7 cellular contexts compared by ENCODE assay signal in genomic region chr2:113157108-113157896, GRCh38. TPM values are rescaled to one million over a fixed set of nuclear protein-coding genes. Genes with fewer than 3 reads are reported as not detected.
DNase-seq lines count a peak whose midpoint lies in the region; ATAC-seq and TF ChIP-seq lines count a peak whose summit lies in the region.

No MANE protein-coding gene starts in this region.

- no peak overlapping the region for H3K9ac ChIP-seq in OCI-LY1 (ENCODE audit: low read length)

- DNase-seq in body of pancreas (peak; percentile 79 to 86 (median 82)), kidney tubule cell (ENCODE audit: low spot score) (peak; percentile 59), foreskin melanocyte (no peak)
- peak in 5 of 6 experiments; percentile 29 to 58 (median 49) for DNase-seq in stimulated activated naive CD4-positive, alpha-beta T cell (lab: John Stamatoyannopoulos, UW)

- no peaks in the 10 kb centered on the region for H3K79me2 ChIP-seq in OCI-LY1 (ENCODE audit: insufficient read depth, low read length)

- peak in 2 of 3 donors; percentile 54 to 61 for TF ChIP-seq POLR2A in body of pancreas (IDR thresholded peaks at IDR 0.05)

- H3K4me3 ChIP-seq in OCI-LY1 (ENCODE audit: low read depth, low read length, poor library complexity, severe bottlenecking) (peak overlapping the region; percentile 45), body of pancreas (peak overlapping the region; percentile 39 to 50)

- no peaks in the 10 kb centered on the region for H3F3A ChIP-seq in OCI-LY1 (ENCODE audit: insufficient read depth, low read length)

- no peaks in the 10 kb centered on the region for H3K9me3 ChIP-seq in OCI-LY1 (ENCODE audit: low read length)
- no peaks in the 10 kb centered on the region for H3K9me3 ChIP-seq in body of pancreas

- H3K4me1 ChIP-seq in OCI-LY1 (ENCODE audit: insufficient read depth, low read length, severe bottlenecking) = no peaks in the 10 kb centered on the region
- peaks cover 33% of the 10 kb centered on the region for H3K4me1 ChIP-seq in body of pancreas

- no peak for TF ChIP-seq CTCF in OCI-LY1 (IDR thresholded peaks at IDR 0.05; ENCODE audit: low read length)
- TF ChIP-seq CTCF in body of pancreas (IDR thresholded peaks at IDR 0.05) = no peak

- H3K27me3 ChIP-seq in OCI-LY1 (ENCODE audit: insufficient read depth, low read length) (peaks cover 6% of the 10 kb centered on the region; the same call in 1 of the 2 replicates), body of pancreas (no peaks in the 10 kb centered on the region)

- H3K27ac ChIP-seq in OCI-LY1 (ENCODE audit: low read depth, low read length, poor library complexity, severe bottlenecking) = no peak overlapping the region
- peak overlapping the region; percentile 77 to 92 (median 83) for H3K27ac ChIP-seq in body of pancreas

- 0 to 1% methylated on average over 2 to 58 of the region's 92 CpGs for WGBS in body of pancreas, 2 donors

- no peaks in the 10 kb centered on the region for H3K36me3 ChIP-seq in OCI-LY1 (ENCODE audit: insufficient read depth, low read length)
- H3K36me3 ChIP-seq in body of pancreas (replicated peaks in 1 of 2; ENCODE audit: insufficient read depth in 1 of 2, low read depth in 2 of 2) = no peaks in the 10 kb centered on the region

- H2AFZ ChIP-seq in OCI-LY1 (ENCODE audit: low read length) = no peak overlapping the region

- H3K9me2 ChIP-seq in OCI-LY1 (ENCODE audit: low read depth, low read length) = no peaks in the 10 kb centered on the region

- H4K20me1 ChIP-seq in OCI-LY1 (ENCODE audit: insufficient read depth, low read length) = no peaks in the 10 kb centered on the region

- ATAC-seq in GM18498 (IDR thresholded peaks at IDR 0.05; ENCODE audit: unreplicated experiment) (peak; percentile 67), HG03039 (IDR thresholded peaks at IDR 0.05; ENCODE audit: unreplicated experiment) (peak; percentile 49), body of pancreas (peak; percentile 90)

- intact Hi-C loops in body of pancreas (cut with DNase I) = no loop called here

- H3K4me2 ChIP-seq in OCI-LY1 (ENCODE audit: low read length) = peak overlapping the region; percentile 34; the same call in 1 of the 2 replicates

RNA-seq across cellular contexts. Expression of gene PSD4, which starts 16.5 kb away (rescaled TPM):
- total RNA-seq in body of pancreas = 10 to 100 TPM; 40.5 to 83.4 TPM

RNA-seq across cellular contexts. Expression of gene IL1RN, which starts 29.9 kb away (rescaled TPM):
- total RNA-seq in body of pancreas = under 1 TPM in 1 of 2 donors, not detected in 1; 0.78 TPM
